Comparison of ENCODE assay signal across 26 cellular contexts in the genomic region with DNA sequence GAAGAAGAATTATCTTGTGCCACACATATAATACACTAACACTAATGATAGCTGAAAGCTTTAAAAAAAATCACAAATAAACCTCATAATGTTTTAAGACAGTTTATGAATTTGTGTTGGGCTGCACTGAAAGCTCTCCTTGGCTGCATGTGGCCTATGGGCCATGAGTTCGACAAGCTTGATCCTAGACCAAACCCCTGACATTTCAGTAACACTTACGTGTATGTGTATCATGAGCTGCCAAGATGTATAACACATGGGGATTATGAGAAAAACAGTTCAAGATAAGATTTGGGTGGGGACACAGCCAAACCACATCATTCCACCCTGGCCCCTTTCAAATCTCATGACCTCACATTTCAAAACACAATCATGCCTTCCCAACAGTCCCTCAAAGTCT.
"Had no signal": no experiment of that assay in that cellular context is flagged by ENCODE, and none has a peak within 500 bp of the region (broad histone marks: within the 10 kb centered on the region; RNA-seq: fewer than 3 reads in every experiment).

No MANE protein-coding gene starts in this region.

- H3K36me3 ChIP-seq: colonic mucosa, esophagus muscularis mucosa, esophagus squamous epithelium, gastrocnemius medialis, gastroesophageal sphincter, heart left ventricle, heart right ventricle had no signal

- ATAC-seq: effector memory CD8-positive, alpha-beta T cell; esophagus mucosa; foreskin keratinocyte; gastrocnemius medialis; gastroesophageal sphincter; heart left ventricle; heart right ventricle had no signal

- H3K79me2 ChIP-seq: hepatocyte had no signal

- DNase-seq: colonic mucosa; cortex of kidney; dermis blood vessel endothelial cell; dorsolateral prefrontal cortex; effector CD4-positive, alpha-beta T cell; effector CD8-positive, alpha-beta T cell; effector memory CD4-positive, alpha-beta T cell; effector memory CD8-positive, alpha-beta T cell; endodermal cell; erythroblast; esophagus squamous epithelium; foreskin fibroblast; foreskin keratinocyte; foreskin melanocyte; gastrocnemius medialis; glutamatergic neuron; head of caudate nucleus; heart left ventricle; heart right ventricle had no signal

- H3K4me1 Mint-ChIP-seq: endodermal cell had no signal

- H3K4me3 ChIP-seq: colonic mucosa, coronary artery, dorsolateral prefrontal cortex, esophagus muscularis mucosa, esophagus squamous epithelium, gastrocnemius medialis, gastroesophageal sphincter, heart left ventricle, heart right ventricle, hepatocyte had no signal

- H3K27ac Mint-ChIP-seq: dendritic cell treated with granulocyte-macrophage colony-stimulating factor and Interleukin-4, amounts not matched to agents 40 ng/mL and 50 ng/mL, for 4 days; effector memory CD8-positive, alpha-beta T cell; endodermal cell had no signal

- H3K9me3 Mint-ChIP-seq: endodermal cell had no signal

- H3K27ac ChIP-seq: colonic mucosa, coronary artery, dorsolateral prefrontal cortex, epithelial cell of prostate, esophagus muscularis mucosa, esophagus squamous epithelium, foreskin keratinocyte, gastrocnemius medialis, gastroesophageal sphincter, heart left ventricle, heart right ventricle, hepatocyte had no signal

- H3K9me3 ChIP-seq: colonic mucosa, esophagus muscularis mucosa, esophagus squamous epithelium, gastrocnemius medialis, gastroesophageal sphincter had no signal

- H2AFZ ChIP-seq: hepatocyte had no signal

- H3K27me3 Mint-ChIP-seq: dendritic cell treated with granulocyte-macrophage colony-stimulating factor and Interleukin-4, amounts not matched to agents 40 ng/mL and 50 ng/mL, for 4 days; effector memory CD8-positive, alpha-beta T cell had no signal

- H3K4me1 ChIP-seq: colonic mucosa, esophagus muscularis mucosa, esophagus squamous epithelium, foreskin keratinocyte, gastrocnemius medialis, gastroesophageal sphincter, heart left ventricle, heart right ventricle had no signal

- H3K4me2 ChIP-seq: hepatocyte had no signal

- H3K4me3 Mint-ChIP-seq: dendritic cell treated with granulocyte-macrophage colony-stimulating factor and Interleukin-4, amounts not matched to agents 40 ng/mL and 50 ng/mL, for 4 days; effector memory CD8-positive, alpha-beta T cell; endodermal cell had no signal

- H3K27me3 ChIP-seq: colonic mucosa, dorsolateral prefrontal cortex, esophagus muscularis mucosa, esophagus squamous epithelium, foreskin keratinocyte, gastrocnemius medialis, gastroesophageal sphincter, heart left ventricle, heart right ventricle, hepatocyte had no signal
